Comparison of ENCODE assay signal across 19 cellular contexts in genomic region chr11:118139578-118139977, GRCh38. TPM values are rescaled to one million over a fixed set of nuclear protein-coding genes. Genes with fewer than 3 reads are reported as not detected.
"Had no signal": no experiment of that assay in that cellular context is flagged by ENCODE, and none has a peak within 500 bp of the region (broad histone marks: within the 10 kb centered on the region; RNA-seq: fewer than 3 reads in every experiment).

No MANE protein-coding gene starts in this region.

- ATAC-seq: foreskin keratinocyte; heart right ventricle; left lung; stimulated activated memory B cell treated with anti-CD40 and anti-IgM and Interleukin-4, amounts not matched to agents 10 μg/mL and 1 μg/mL and 100 μg/mL, for 72 hours had no signal

- H3K27ac Mint-ChIP-seq: stimulated activated memory B cell treated with anti-CD40 and anti-IgM and Interleukin-4, amounts not matched to agents 10 μg/mL and 1 μg/mL and 100 μg/mL, for 72 hours; T-helper 2 cell treated with Interferon-gamma antibody and Interleukin-4, amounts not matched to agents 5 μg/mL and 100 μg/mL, for 36 hours had no signal

- H3K9ac ChIP-seq: parathyroid adenoma had no signal

- H3K79me2 ChIP-seq: parathyroid adenoma had no signal

- H3K4me3 ChIP-seq: colonic mucosa, esophagus squamous epithelium, heart right ventricle, left lung, tibial artery, vagina had no signal

- H3K36me3 ChIP-seq: colonic mucosa, esophagus squamous epithelium, left lung, tibial artery, vagina had no signal

- H3K9me3 ChIP-seq: colonic mucosa, esophagus squamous epithelium, heart right ventricle, left lung, tibial artery, vagina had no signal

- H2AFZ ChIP-seq: parathyroid adenoma had no signal

- H3K36me3 Mint-ChIP-seq: brain; stimulated activated memory B cell treated with anti-CD40 and anti-IgM and Interleukin-4, amounts not matched to agents 10 μg/mL and 1 μg/mL and 100 μg/mL, for 72 hours had no signal

- H3K9me3 Mint-ChIP-seq: brain; stimulated activated memory B cell treated with anti-CD40 and anti-IgM and Interleukin-4, amounts not matched to agents 10 μg/mL and 1 μg/mL and 100 μg/mL, for 72 hours; T-helper 2 cell treated with Interferon-gamma antibody and Interleukin-4, amounts not matched to agents 5 μg/mL and 100 μg/mL, for 36 hours had no signal

- H3K4me3 Mint-ChIP-seq: brain; stimulated activated memory B cell treated with anti-CD40 and anti-IgM and Interleukin-4, amounts not matched to agents 10 μg/mL and 1 μg/mL and 100 μg/mL, for 72 hours; T-helper 2 cell treated with Interferon-gamma antibody and Interleukin-4, amounts not matched to agents 5 μg/mL and 100 μg/mL, for 36 hours had no signal

- H3K27me3 ChIP-seq: colonic mucosa, vagina had no signal

- H3K4me1 ChIP-seq: colonic mucosa, foreskin keratinocyte, parathyroid adenoma, tibial artery, vagina had no signal

- H3K27ac ChIP-seq: colonic mucosa, esophagus squamous epithelium, foreskin keratinocyte, heart right ventricle, left lung, parathyroid adenoma, tibial artery, vagina had no signal

- DNase-seq: activated naive CD4-positive, alpha-beta T cell treated with anti-CD3 and anti-CD28 coated beads, Interleukin-2, amount 50 U/mL, for 16 hours; activated T-cell treated with anti-CD3 and anti-CD28 coated beads, Interleukin-2, amount 50 U/mL, for 1 hour; amniotic stem cell; central memory CD4-positive, alpha-beta T cell; colonic mucosa; effector CD4-positive, alpha-beta T cell; esophagus squamous epithelium; heart right ventricle; islet precursor cell; left lung; mammary epithelial cell; tibial artery had no signal

- H3K4me1 Mint-ChIP-seq: stimulated activated memory B cell treated with anti-CD40 and anti-IgM and Interleukin-4, amounts not matched to agents 10 μg/mL and 1 μg/mL and 100 μg/mL, for 72 hours had no signal

RNA-seq across cellular contexts. Expression of gene SMIM35, which starts 52.8 kb away (rescaled TPM):
- total RNA-seq: colonic mucosa, esophagus squamous epithelium, foreskin keratinocyte, heart right ventricle, left lung, mammary epithelial cell, subcutaneous adipose tissue, vagina had no signal
- polyA plus RNA-seq: foreskin keratinocyte, heart right ventricle, mammary epithelial cell had no signal
